29 cellular contexts compared by ENCODE assay signal in genomic region chr20:40085513-40085912, GRCh38.
"Had no signal": no experiment of that assay in that cellular context is flagged by ENCODE, and none has a peak within 500 bp of the region (broad histone marks: within the 10 kb centered on the region; RNA-seq: fewer than 3 reads in every experiment).

No MANE protein-coding gene starts in this region.

- H3K4me3 Mint-ChIP-seq: stimulated activated effector memory CD8-positive, alpha-beta T cell treated with anti-CD3 and anti-CD28 coated beads, Interleukin-12 subunit alpha, Interleukin-12 subunit beta, amount 100 ng/mL, for 72 hours; stimulated activated memory B cell treated with anti-CD40 and anti-IgM and Interleukin-4, amounts not matched to agents 10 μg/mL and 1 μg/mL and 100 μg/mL, for 72 hours; stimulated activated naive B cell treated with anti-CD40 and anti-IgM and Interleukin-4, amounts not matched to agents 10 μg/mL and 1 μg/mL and 100 μg/mL, for 72 hours; stimulated activated naive CD8-positive, alpha-beta T cell treated with anti-CD3 and anti-CD28 coated beads, Interleukin-15, amount 100 ng/mL, for 72 hours; stimulated activated naive CD8-positive, alpha-beta T cell treated with anti-CD3 and anti-CD28 coated beads, Interleukin-15, Interleukin-2, amounts not matched to agents 100 ng/mL and 50 ng/mL, for 24 hours; type B pancreatic cell had no signal

- H3K27me3 ChIP-seq: stomach, suprapubic skin, testis, thyroid gland, tibial artery, tibial nerve, transverse colon, upper lobe of left lung, upper lobe of right lung, uterus, vagina had no signal

- H3K4me1 ChIP-seq: stomach, suprapubic skin, testis, thyroid gland, tibial artery, tibial nerve, transverse colon, upper lobe of left lung, upper lobe of right lung, uterus, vagina had no signal

- H3K4me3 ChIP-seq: stomach, suprapubic skin, testis, thoracic aorta, thyroid gland, tibial artery, tibial nerve, transverse colon, upper lobe of left lung, upper lobe of right lung, uterus, vagina had no signal

- DNase-seq: stimulated activated CD4-positive, alpha-beta T cell treated with anti-CD3 and anti-CD28 coated beads, Interleukin-2, amount 100 ng/mL, for 48 hours; stimulated activated CD4-positive, alpha-beta T cell treated with anti-CD3 and anti-CD28 coated beads, Interleukin-4, amount 100 ng/mL, for 1 hour; stimulated activated CD4-positive, alpha-beta T cell treated with anti-CD3 and anti-CD28 coated beads, Interleukin-4, amount 100 ng/mL, for 24 hours; stimulated activated CD4-positive, alpha-beta T cell treated with anti-CD3 and anti-CD28 coated beads, Interleukin-4, amount 100 ng/mL, for 4 hours; stimulated activated CD8-positive, alpha-beta memory T cell treated with anti-CD3 and anti-CD28 coated beads, Interleukin-4, amount 100 ng/mL, for 48 hours; stimulated activated naive B cell treated with anti-CD40 and anti-IgM and Interleukin-4, amounts not matched to agents 10 μg/mL and 1 μg/mL and 100 μg/mL, for 72 hours; stimulated activated naive CD4-positive, alpha-beta T cell; stimulated activated naive CD4-positive, alpha-beta T cell treated with Interleukin-2 at 50 U/mL for 16 hours; stimulated activated naive CD8-positive, alpha-beta T cell treated with anti-CD3 and anti-CD28 coated beads, Interleukin-15, amount 100 ng/mL, for 72 hours; stimulated activated naive CD8-positive, alpha-beta T cell treated with anti-CD3 and anti-CD28 coated beads, Interleukin-15, Interleukin-2, amounts not matched to agents 100 U/mL and 50 U/mL, for 24 hours; stomach; substantia nigra; testis; thyroid gland; tibial artery; transverse colon; trophoblast cell; upper lobe of left lung; upper lobe of right lung; uterus had no signal

- H3K27ac Mint-ChIP-seq: stimulated activated effector memory CD8-positive, alpha-beta T cell treated with anti-CD3 and anti-CD28 coated beads, Interleukin-12 subunit alpha, Interleukin-12 subunit beta, amount 100 ng/mL, for 72 hours; stimulated activated memory B cell treated with anti-CD40 and anti-IgM and Interleukin-4, amounts not matched to agents 10 μg/mL and 1 μg/mL and 100 μg/mL, for 72 hours; stimulated activated naive CD8-positive, alpha-beta T cell treated with anti-CD3 and anti-CD28 coated beads, Interleukin-15, amount 100 ng/mL, for 72 hours; stimulated activated naive CD8-positive, alpha-beta T cell treated with anti-CD3 and anti-CD28 coated beads, Interleukin-15, Interleukin-2, amounts not matched to agents 100 ng/mL and 50 ng/mL, for 24 hours; type B pancreatic cell had no signal

- FAIRE-seq: urothelium cell line had no signal

- H3K36me3 Mint-ChIP-seq: stimulated activated effector memory CD8-positive, alpha-beta T cell treated with anti-CD3 and anti-CD28 coated beads, Interleukin-12 subunit alpha, Interleukin-12 subunit beta, amount 100 ng/mL, for 72 hours; stimulated activated memory B cell treated with anti-CD40 and anti-IgM and Interleukin-4, amounts not matched to agents 10 μg/mL and 1 μg/mL and 100 μg/mL, for 72 hours; stimulated activated naive B cell treated with anti-CD40 and anti-IgM and Interleukin-4, amounts not matched to agents 10 μg/mL and 1 μg/mL and 100 μg/mL, for 72 hours had no signal

- H3K27ac ChIP-seq: stomach, suprapubic skin, testis, thoracic aorta, thyroid gland, tibial artery, tibial nerve, transverse colon, upper lobe of left lung, upper lobe of right lung, uterus, vagina had no signal

- H3K36me3 ChIP-seq: stomach, suprapubic skin, thoracic aorta, thyroid gland, tibial artery, tibial nerve, transverse colon, upper lobe of left lung, upper lobe of right lung, uterus, vagina had no signal

- H3K27me3 Mint-ChIP-seq: stimulated activated naive CD8-positive, alpha-beta T cell treated with anti-CD3 and anti-CD28 coated beads, Interleukin-15, amount 100 ng/mL, for 72 hours; type B pancreatic cell had no signal

- H3K4me1 Mint-ChIP-seq: stimulated activated effector memory CD8-positive, alpha-beta T cell treated with anti-CD3 and anti-CD28 coated beads, Interleukin-12 subunit alpha, Interleukin-12 subunit beta, amount 100 ng/mL, for 72 hours; stimulated activated memory B cell treated with anti-CD40 and anti-IgM and Interleukin-4, amounts not matched to agents 10 μg/mL and 1 μg/mL and 100 μg/mL, for 72 hours; stimulated activated naive B cell treated with anti-CD40 and anti-IgM and Interleukin-4, amounts not matched to agents 10 μg/mL and 1 μg/mL and 100 μg/mL, for 72 hours; stimulated activated naive CD8-positive, alpha-beta T cell treated with anti-CD3 and anti-CD28 coated beads, Interleukin-15, amount 100 ng/mL, for 72 hours had no signal

- ATAC-seq: stimulated activated effector memory CD8-positive, alpha-beta T cell treated with anti-CD3 and anti-CD28 coated beads, Interleukin-12 subunit alpha, Interleukin-12 subunit beta, amount 100 ng/mL, for 72 hours; stimulated activated memory B cell treated with anti-CD40 and anti-IgM and Interleukin-4, amounts not matched to agents 10 μg/mL and 1 μg/mL and 100 μg/mL, for 72 hours; stimulated activated naive B cell treated with anti-CD40 and anti-IgM and Interleukin-4, amounts not matched to agents 10 μg/mL and 1 μg/mL and 100 μg/mL, for 72 hours; stimulated activated naive CD8-positive, alpha-beta T cell treated with anti-CD3 and anti-CD28 coated beads, Interleukin-15, amount 100 ng/mL, for 72 hours; stimulated activated naive CD8-positive, alpha-beta T cell treated with anti-CD3 and anti-CD28 coated beads, Interleukin-15, Interleukin-2, amounts not matched to agents 100 U/mL and 50 U/mL, for 24 hours; upper lobe of right lung had no signal

- H3K9me3 ChIP-seq: stomach, suprapubic skin, testis, thoracic aorta, thyroid gland, tibial artery, tibial nerve, transverse colon, upper lobe of left lung, upper lobe of right lung, uterus, vagina had no signal
